In genomic region chr17:35730400-35731005, GRCh38 we compare ENCODE assay signal across 19 cellular contexts. TPM values are rescaled to one million over a fixed set of nuclear protein-coding genes. Genes with fewer than 3 reads are reported as not detected.
DNase-seq lines count a peak whose midpoint lies in the region; ATAC-seq and TF ChIP-seq lines count a peak whose summit lies in the region.
"Had no signal": no experiment of that assay in that cellular context is flagged by ENCODE, and none has a peak within 500 bp of the region (broad histone marks: within the 10 kb centered on the region; RNA-seq: fewer than 3 reads in every experiment).

No MANE protein-coding gene starts in this region.

- H3K36me3 Mint-ChIP-seq in activated CD4-positive, alpha-beta T cell treated with anti-CD3 and anti-CD28 coated beads, Interleukin-2, amount 10 ng/mL, durations not matched to agents 24 days and 14 days (ENCODE audit: low read depth), result peaks cover 16% of the 10 kb centered on the region
- 0 out of 2 replicates have a peak, but pooled peaks cover 3% of the 10 kb centered on the region for H3K36me3 Mint-ChIP-seq in HFFc6 (ENCODE audit: low read depth)
- peaks cover 10% of the 10 kb centered on the region for H3K36me3 Mint-ChIP-seq in central memory CD8-positive, alpha-beta T cell (ENCODE audit: insufficient read depth)

- H3K27ac ChIP-seq in osteoblast (ENCODE audit: low read depth, low read length), result no peak overlapping the region
- H3K27ac ChIP-seq: adrenal gland, spleen, thoracic aorta had no signal

- H3K27ac Mint-ChIP-seq in activated CD4-positive, alpha-beta T cell treated with anti-CD3 and anti-CD28 coated beads, Interleukin-2, amount 10 ng/mL, durations not matched to agents 24 days and 14 days, result no peak overlapping the region
- no peak overlapping the region for H3K27ac Mint-ChIP-seq in HFFc6
- H3K27ac Mint-ChIP-seq in central memory CD8-positive, alpha-beta T cell (ENCODE audit: low read depth), result peak overlapping the region; percentile 36

- peaks cover 26% of the 10 kb centered on the region for H3K4me1 ChIP-seq in osteoblast (ENCODE audit: insufficient read depth, low read length)

- no peak for TF ChIP-seq CTCF in HFFc6 (IDR thresholded peaks at IDR 0.05)
- TF ChIP-seq CTCF in osteoblast (IDR thresholded peaks at IDR 0.05; ENCODE audit: extremely low read depth, low read depth, low read length), result no peak

- H3K9me3 ChIP-seq in osteoblast (ENCODE audit: low read depth, low read length), result no peaks in the 10 kb centered on the region
- H3K9me3 ChIP-seq: A549, adrenal gland, esophagus muscularis mucosa, spleen, thoracic aorta had no signal

- no peak for DNase-seq in activated CD4-positive, alpha-beta T cell treated with anti-CD3 and anti-CD28 coated beads, Interleukin-2, amount 10 ng/mL, durations not matched to agents 24 days and 14 days
- DNase-seq in activated CD4-positive, alpha-beta T cell treated with anti-CD3 and anti-CD28 coated beads for 48 hours, result no peak
- DNase-seq in HFFc6, result no peak
- DNase-seq in central memory CD8-positive, alpha-beta T cell (ENCODE audit: low spot score in 2 of 2), result no peak
- peak; percentile 67 for DNase-seq in osteoblast (ENCODE audit: insufficient read length, low spot score, missing footprints)
- DNase-seq: activated CD4-positive, alpha-beta T cell treated with anti-CD3 and anti-CD28 coated beads for 4 hours; Karpas-422; left ventricle myocardium superior; NCI-H146; NCI-H524 treated with DMSO at 0.1 percent for 48 hours; spleen had no signal

- H2AFZ ChIP-seq in osteoblast (ENCODE audit: low read length), result no peak overlapping the region

- H3K4me3 ChIP-seq in osteoblast (ENCODE audit: insufficient read depth, low read length), result no peak overlapping the region

- no peaks in the 10 kb centered on the region for H3K79me2 ChIP-seq in osteoblast (ENCODE audit: insufficient read depth, low read length)

- peaks cover 5% of the 10 kb centered on the region for H4K20me1 ChIP-seq in osteoblast (ENCODE audit: insufficient read depth, low read length)

- no peak for ATAC-seq in central memory CD8-positive, alpha-beta T cell (replicated peaks; ENCODE audit: extremely low read depth, poor library complexity, severe bottlenecking)
- no peak for ATAC-seq in HG02885 (IDR thresholded peaks at IDR 0.05; ENCODE audit: poor library complexity, unreplicated experiment)
- ATAC-seq in GM19397 (IDR thresholded peaks at IDR 0.05; ENCODE audit: unreplicated experiment), result no peak
- ATAC-seq in GM18907 (IDR thresholded peaks at IDR 0.05; ENCODE audit: unreplicated experiment), result no peak

- peaks cover 10% of the 10 kb centered on the region for H3K4me1 Mint-ChIP-seq in activated CD4-positive, alpha-beta T cell treated with anti-CD3 and anti-CD28 coated beads, Interleukin-2, amount 10 ng/mL, durations not matched to agents 24 days and 14 days
- H3K4me1 Mint-ChIP-seq in HFFc6 (ENCODE audit: low read depth), result peaks cover 40% of the 10 kb centered on the region
- peaks cover 12% of the 10 kb centered on the region for H3K4me1 Mint-ChIP-seq in central memory CD8-positive, alpha-beta T cell

- peak overlapping the region; percentile 74 for H3K4me3 Mint-ChIP-seq in activated CD4-positive, alpha-beta T cell treated with anti-CD3 and anti-CD28 coated beads, Interleukin-2, amount 10 ng/mL, durations not matched to agents 24 days and 14 days
- H3K4me3 Mint-ChIP-seq in HFFc6, result peak overlapping the region; percentile 80
- peak overlapping the region; percentile 77 for H3K4me3 Mint-ChIP-seq in central memory CD8-positive, alpha-beta T cell

- no peaks in the 10 kb centered on the region for H3K9me3 Mint-ChIP-seq in activated CD4-positive, alpha-beta T cell treated with anti-CD3 and anti-CD28 coated beads, Interleukin-2, amount 10 ng/mL, durations not matched to agents 24 days and 14 days
- no peaks in the 10 kb centered on the region for H3K9me3 Mint-ChIP-seq in HFFc6
- no peaks in the 10 kb centered on the region for H3K9me3 Mint-ChIP-seq in central memory CD8-positive, alpha-beta T cell

- H3K4me2 ChIP-seq in osteoblast (ENCODE audit: insufficient read depth, low read length), result peak overlapping the region; percentile 78

- intact Hi-C loops in activated CD4-positive, alpha-beta T cell treated with anti-CD3 and anti-CD28 coated beads, Interleukin-2, amount 10 ng/mL, durations not matched to agents 24 days and 14 days (cut with micrococcal nuclease), result no loop called here

- no peaks in the 10 kb centered on the region for H3K27me3 ChIP-seq in osteoblast (ENCODE audit: insufficient read depth, low read length)
- H3K27me3 ChIP-seq: adrenal gland, esophagus muscularis mucosa had no signal

- peaks cover 22% of the 10 kb centered on the region for H3K27me3 Mint-ChIP-seq in activated CD4-positive, alpha-beta T cell treated with anti-CD3 and anti-CD28 coated beads, Interleukin-2, amount 10 ng/mL, durations not matched to agents 24 days and 14 days
- H3K27me3 Mint-ChIP-seq in HFFc6 (ENCODE audit: insufficient read depth), result peaks cover 5% of the 10 kb centered on the region
- H3K27me3 Mint-ChIP-seq in central memory CD8-positive, alpha-beta T cell, result no peaks in the 10 kb centered on the region

- no peaks in the 10 kb centered on the region for H3K36me3 ChIP-seq in osteoblast (ENCODE audit: insufficient read depth, low read length)
- H3K36me3 ChIP-seq: thoracic aorta had no signal

RNA-seq across cellular contexts. Expression of gene RASL10B, which starts 0.9 kb away (rescaled TPM):
- 0.71 and 0.72 TPM in 2 replicates for total RNA-seq in activated CD4-positive, alpha-beta T cell treated with anti-CD3 and anti-CD28 coated beads, Interleukin-2, amount 10 ng/mL, durations not matched to agents 24 days and 14 days
- total RNA-seq in HFFc6 (2021; fragmentation: NEBNext Ultra II Directional; extraction: Animal tissue kit (Norgen Biotek cat#: 25700)), result 1 to 10 TPM; 1.7 to 5.0 (median 1.8) TPM
- total RNA-seq in osteoblast, result 2.7 and 4.0 TPM in 2 replicates

RNA-seq across cellular contexts. Expression of gene GAS2L2, which starts 22.5 kb away (rescaled TPM):
- not detected in 2 replicates for total RNA-seq in activated CD4-positive, alpha-beta T cell treated with anti-CD3 and anti-CD28 coated beads, Interleukin-2, amount 10 ng/mL, durations not matched to agents 24 days and 14 days
- total RNA-seq in HFFc6 (2021; fragmentation: NEBNext Ultra II Directional; extraction: Animal tissue kit (Norgen Biotek cat#: 25700)), result not detected
- total RNA-seq in osteoblast, result not detected in 2 replicates
- total RNA-seq: spleen, thoracic aorta had no signal

RNA-seq across cellular contexts. Expression of gene C17orf50, which starts 30.2 kb away (rescaled TPM):
- total RNA-seq in activated CD4-positive, alpha-beta T cell treated with anti-CD3 and anti-CD28 coated beads, Interleukin-2, amount 10 ng/mL, durations not matched to agents 24 days and 14 days, result not detected in 2 replicates
- total RNA-seq in HFFc6 (2021; fragmentation: NEBNext Ultra II Directional; extraction: Animal tissue kit (Norgen Biotek cat#: 25700)), result not detected
- not detected in 2 replicates for total RNA-seq in osteoblast
- total RNA-seq: esophagus muscularis mucosa, left ventricle myocardium superior, occipital lobe, spleen, thoracic aorta had no signal
